Comparison of ENCODE assay signal across 18 cellular contexts in genomic region chr6:79056226-79056625, GRCh38. TPM values are rescaled to one million over a fixed set of nuclear protein-coding genes. Genes with fewer than 3 reads are reported as not detected.
DNase-seq lines count a peak whose midpoint lies in the region; ATAC-seq and TF ChIP-seq lines count a peak whose summit lies in the region.
"Had no signal": no experiment of that assay in that cellular context is flagged by ENCODE, and none has a peak within 500 bp of the region (broad histone marks: within the 10 kb centered on the region; RNA-seq: fewer than 3 reads in every experiment).

No MANE protein-coding gene starts in this region.

- H3K9me3 ChIP-seq in Loucy (ENCODE audit: insufficient read depth, low read depth, low read length) = peaks cover 4% of the 10 kb centered on the region; the same call in 1 of the 2 replicates
- H3K9me3 ChIP-seq: Peyer's patch, SJSA1 had no signal

- H3K4me1 Mint-ChIP-seq in activated naive CD4-positive, alpha-beta T cell treated with anti-CD3 and anti-CD28 coated beads, Interleukin-2, amount 50 U/mL, for 24 hours = peaks cover 36% of the 10 kb centered on the region
- peaks cover 6 to 21% of the 10 kb centered on the region in 2 donors for H3K4me1 Mint-ChIP-seq in immature natural killer cell
- H3K4me1 Mint-ChIP-seq in type B pancreatic cell (ENCODE audit: unreplicated experiment) = no peaks in the 10 kb centered on the region
- H3K4me1 Mint-ChIP-seq: CD14-positive monocyte had no signal

- no peak for TF ChIP-seq CTCF in Loucy (conservative IDR thresholded peaks at IDR 0.05; ENCODE audit: low read length)
- no peak for TF ChIP-seq CTCF in type B pancreatic cell (conservative IDR thresholded peaks at IDR 0.05)

- H3K4me3 Mint-ChIP-seq in activated naive CD4-positive, alpha-beta T cell treated with anti-CD3 and anti-CD28 coated beads, Interleukin-2, amount 50 U/mL, for 24 hours = no peak overlapping the region
- H3K4me3 Mint-ChIP-seq in immature natural killer cell (no peak overlapping the region), type B pancreatic cell (no peak overlapping the region)
- H3K4me3 Mint-ChIP-seq: CD14-positive monocyte had no signal

- in situ Hi-C loops in ACHN (cut with HindIII; ENCODE audit: low pct_ligation_motif_present, low pct_unique_long_range_greater_than_20kb, low sequenced_read_pairs) = loop anchor here (25.0 kb wide), 1 partner anchor 456 kb away; no protein-coding TSS in a partner anchor

- H4K20me1 ChIP-seq in Loucy (ENCODE audit: insufficient read depth, low read length, poor library complexity, severe bottlenecking) = peaks cover 73% of the 10 kb centered on the region

- ATAC-seq in GM19467 (IDR thresholded peaks at IDR 0.05; ENCODE audit: unreplicated experiment) = no peak

- H2AFZ ChIP-seq in Loucy (ENCODE audit: low read length) = no peak overlapping the region

- H3K27me3 Mint-ChIP-seq in activated naive CD4-positive, alpha-beta T cell treated with anti-CD3 and anti-CD28 coated beads, Interleukin-2, amount 50 U/mL, for 24 hours = no peaks in the 10 kb centered on the region
- H3K27me3 Mint-ChIP-seq in immature natural killer cell (ENCODE audit: low read depth in 3 of 3) (peaks cover 0 to 3% (median 0%) of the 10 kb centered on the region in 3 donors), type B pancreatic cell (no peaks in the 10 kb centered on the region)

- no peaks in the 10 kb centered on the region for H3K9me2 ChIP-seq in Loucy (replicated peaks; ENCODE audit: low read depth, low read length)

- peak overlapping the region; percentile 16 for H3K4me2 ChIP-seq in Loucy (ENCODE audit: low read depth, low read length, poor library complexity, severe bottlenecking)

- no peak overlapping the region for H3K9ac ChIP-seq in Loucy (ENCODE audit: low read depth, low read length, poor library complexity, severe bottlenecking)

- peaks cover 78% of the 10 kb centered on the region for H3K36me3 ChIP-seq in Loucy (ENCODE audit: insufficient read depth, low read length)

- H3K36me3 Mint-ChIP-seq in activated naive CD4-positive, alpha-beta T cell treated with anti-CD3 and anti-CD28 coated beads, Interleukin-2, amount 50 U/mL, for 24 hours = peaks cover 45% of the 10 kb centered on the region
- H3K36me3 Mint-ChIP-seq in immature natural killer cell = peaks cover 23 to 50% (median 25%) of the 10 kb centered on the region in 3 donors
- peaks cover 55% of the 10 kb centered on the region for H3K36me3 Mint-ChIP-seq in type B pancreatic cell

- no peaks in the 10 kb centered on the region for H3K27me3 ChIP-seq in Loucy (ENCODE audit: insufficient read depth, low read length, poor library complexity, severe bottlenecking)
- H3K27me3 ChIP-seq: Peyer's patch, SJSA1 had no signal

- H3K4me3 ChIP-seq in Loucy (ENCODE audit: low read length, poor library complexity, severe bottlenecking) = no peak overlapping the region
- H3K4me3 ChIP-seq: Peyer's patch, SJSA1 had no signal

- DNase-seq in activated naive CD4-positive, alpha-beta T cell treated with anti-CD3 and anti-CD28 coated beads, Interleukin-2, amount 50 U/mL, for 16 hours = no peak
- DNase-seq in immature natural killer cell (no peak), type B pancreatic cell (ENCODE audit: extremely low spot score, unreplicated experiment) (no peak), NCI-H1436 (lab: John Stamatoyannopoulos, UW) (no peak), ACHN (no peak)
- DNase-seq: DMS53, EL, NCI-H1417 treated with DMSO at 0.1 percent for 48 hours, NCI-H2029, NCI-H2171 treated with DMSO at 0.1 percent for 48 hours, NCI-H446, NCI-H69, Peyer's patch had no signal

- H3K27ac Mint-ChIP-seq in activated naive CD4-positive, alpha-beta T cell treated with anti-CD3 and anti-CD28 coated beads, Interleukin-2, amount 50 U/mL, for 24 hours = peak overlapping the region; percentile 88
- H3K27ac Mint-ChIP-seq in immature natural killer cell = peak overlapping the region in 4 of 6 donors; percentile 6 to 49 (median 34)
- H3K27ac Mint-ChIP-seq in type B pancreatic cell = peak overlapping the region; percentile 5

- peaks cover 83% of the 10 kb centered on the region for H3K79me2 ChIP-seq in Loucy (ENCODE audit: insufficient read depth, low read length)

- H3F3A ChIP-seq in Loucy (ENCODE audit: low read depth) = no peaks in the 10 kb centered on the region

- H3K4me1 ChIP-seq in Loucy (ENCODE audit: insufficient read depth, low read length, poor library complexity, severe bottlenecking) = peaks cover 15% of the 10 kb centered on the region
- H3K4me1 ChIP-seq: Peyer's patch, SJSA1 had no signal

- peaks cover 4% of the 10 kb centered on the region for H3K9me3 Mint-ChIP-seq in activated naive CD4-positive, alpha-beta T cell treated with anti-CD3 and anti-CD28 coated beads, Interleukin-2, amount 50 U/mL, for 24 hours
- H3K9me3 Mint-ChIP-seq in immature natural killer cell (no peaks in the 10 kb centered on the region), type B pancreatic cell (no peaks in the 10 kb centered on the region)

RNA-seq across cellular contexts. Expression of gene PHIP, which starts 21.8 kb away (rescaled TPM):
- 10 to 100 TPM in 1 of 3 donors, 1 to 10 TPM in 2; 4.1 to 12.8 (median 5.7) TPM for polyA plus RNA-seq in immature natural killer cell
- total RNA-seq in type B pancreatic cell (ENCODE audit: low replicate concordance) = 35.6 and 44.6 TPM in 2 replicates

Comparison
In these comparisons a context has a peak if more than half of its experiments do, and no peak if none do; other contexts are left out.
1. H3K27ac Mint-ChIP-seq: peak in every context shown above with its lines; median percentile 88 in activated naive CD4-positive, alpha-beta T cell treated with anti-CD3 and anti-CD28 coated beads, Interleukin-2, amount 50 U/mL, for 24 hours; 34 in immature natural killer cell; 5 in type B pancreatic cell.